In genomic region chr13:98509271-98510155, GRCh38 we compare ENCODE assay signal across 7 cellular contexts.
A peak's percentile ranks its signal among the peaks of the same experiment; 100 is the strongest.
DNase-seq lines count a peak whose midpoint lies in the region; ATAC-seq, FAIRE-seq and TF ChIP-seq lines count a peak whose summit lies in the region.

No MANE protein-coding gene starts in this region.

- TF ChIP-seq CTCF in keratinocyte (optimal IDR thresholded peaks at IDR 0.05 in 1 of 3, IDR thresholded peaks at IDR 0.05 in 1 of 3, conservative IDR thresholded peaks at IDR 0.05 in 1 of 3; ENCODE audit: extremely low read depth in 1 of 3, insufficient read depth in 2 of 3, low read length in 3 of 3), result no peak

- peaks cover 60% of the 10 kb centered on the region for H3K36me3 Mint-ChIP-seq in stimulated activated effector memory CD8-positive, alpha-beta T cell treated with anti-CD3 and anti-CD28 coated beads, Interleukin-12 subunit alpha, Interleukin-12 subunit beta, amount 100 ng/mL, for 72 hours

- H2AFZ ChIP-seq in keratinocyte (ENCODE audit: control insufficient read depth, low read length), result peak overlapping the region; percentile 14

- ATAC-seq in GM18870 (IDR thresholded peaks at IDR 0.05; ENCODE audit: unreplicated experiment) (peak; percentile 56), HG02981 (IDR thresholded peaks at IDR 0.05; ENCODE audit: unreplicated experiment) (peak; percentile 48)
- ATAC-seq in stimulated activated effector memory CD8-positive, alpha-beta T cell treated with anti-CD3 and anti-CD28 coated beads, Interleukin-12 subunit alpha, Interleukin-12 subunit beta, amount 100 ng/mL, for 72 hours, result peak; percentile 82

- H3K9me1 ChIP-seq in keratinocyte (ENCODE audit: control insufficient read depth, extremely low read depth, insufficient read depth, low read length), result no peaks in the 10 kb centered on the region

- peak overlapping the region; percentile 22 for H3K4me3 Mint-ChIP-seq in stimulated activated effector memory CD8-positive, alpha-beta T cell treated with anti-CD3 and anti-CD28 coated beads, Interleukin-12 subunit alpha, Interleukin-12 subunit beta, amount 100 ng/mL, for 72 hours

- DNase-seq in RCC 7860 (ENCODE audit: low spot score) (peak; percentile 66), amniotic stem cell (lab: John Stamatoyannopoulos, UW) (peak; percentile 59), keratinocyte (ENCODE audit: low read depth, low spot score) (peak; percentile 61), NCI-H146 treated with DMSO at 0.1 percent for 48 hours (lab: John Stamatoyannopoulos, UW; ENCODE audit: unreplicated experiment) (no peak)
- peak in 1 of 2 donors; percentile 63 for DNase-seq in stimulated activated effector memory CD8-positive, alpha-beta T cell treated with anti-CD3 and anti-CD28 coated beads, Interleukin-12 subunit alpha, Interleukin-12 subunit beta, amount 100 ng/mL, for 72 hours (ENCODE audit: low spot score in 2 of 2)

- no peaks in the 10 kb centered on the region for H3K9me3 ChIP-seq in keratinocyte (ENCODE audit: control insufficient read depth, low read depth, low read length)

- peak overlapping the region; percentile 58 for H3K9ac ChIP-seq in keratinocyte (ENCODE audit: control insufficient read depth, extremely low read depth, insufficient read depth, low read length)

- FAIRE-seq in RCC 7860 (lab: Jason Lieb, UNC) (peak; percentile 71), keratinocyte (lab: Jason Lieb, UNC) (no peak)

- H3K4me1 ChIP-seq in keratinocyte (ENCODE audit: control insufficient read depth, extremely low read depth, insufficient read depth, low read length), result peaks cover 39% of the 10 kb centered on the region

- peaks cover 98% of the 10 kb centered on the region for H3K79me2 ChIP-seq in keratinocyte (ENCODE audit: control insufficient read depth, insufficient read depth, low read length)

- H3K27me3 ChIP-seq in keratinocyte (ENCODE audit: control insufficient read depth, extremely low read depth, insufficient read depth, low read length), result no peaks in the 10 kb centered on the region

- peak overlapping the region; percentile 96 for H3K27ac ChIP-seq in keratinocyte (ENCODE audit: control insufficient read depth, insufficient read depth, low read length)

- peaks cover 97% of the 10 kb centered on the region for H3K4me1 Mint-ChIP-seq in stimulated activated effector memory CD8-positive, alpha-beta T cell treated with anti-CD3 and anti-CD28 coated beads, Interleukin-12 subunit alpha, Interleukin-12 subunit beta, amount 100 ng/mL, for 72 hours

- dilution Hi-C loops in keratinocyte (cut with MboI; ENCODE audit: extremely low pct_ligation_motif_present, low sequenced_read_pairs), result no loop called here

- no peaks in the 10 kb centered on the region for H3K9me3 Mint-ChIP-seq in stimulated activated effector memory CD8-positive, alpha-beta T cell treated with anti-CD3 and anti-CD28 coated beads, Interleukin-12 subunit alpha, Interleukin-12 subunit beta, amount 100 ng/mL, for 72 hours

- H3K27ac Mint-ChIP-seq in stimulated activated effector memory CD8-positive, alpha-beta T cell treated with anti-CD3 and anti-CD28 coated beads, Interleukin-12 subunit alpha, Interleukin-12 subunit beta, amount 100 ng/mL, for 72 hours, result peak overlapping the region; percentile 79

- peaks cover 9 to 17% of the 10 kb centered on the region in 2 experiments for H3K36me3 ChIP-seq in keratinocyte (ENCODE audit: control insufficient read depth in 2 of 2, extremely low read depth in 1 of 2, insufficient read depth in 2 of 2, low read length in 2 of 2)

- H3K4me3 ChIP-seq in keratinocyte (ENCODE audit: control insufficient read depth in 2 of 3, extremely low read depth in 1 of 3, insufficient read depth in 2 of 3, low read depth in 1 of 3, low read length in 3 of 3), result no peak overlapping the region

- H3K4me2 ChIP-seq in keratinocyte (ENCODE audit: control insufficient read depth, extremely low read depth, insufficient read depth, low read depth, low read length), result peak overlapping the region; percentile 72

- H4K20me1 ChIP-seq in keratinocyte (ENCODE audit: control insufficient read depth, extremely low read depth, insufficient read depth, low read length), result peaks cover 20% of the 10 kb centered on the region
